9 cellular contexts compared by ENCODE assay signal in the genomic region with DNA sequence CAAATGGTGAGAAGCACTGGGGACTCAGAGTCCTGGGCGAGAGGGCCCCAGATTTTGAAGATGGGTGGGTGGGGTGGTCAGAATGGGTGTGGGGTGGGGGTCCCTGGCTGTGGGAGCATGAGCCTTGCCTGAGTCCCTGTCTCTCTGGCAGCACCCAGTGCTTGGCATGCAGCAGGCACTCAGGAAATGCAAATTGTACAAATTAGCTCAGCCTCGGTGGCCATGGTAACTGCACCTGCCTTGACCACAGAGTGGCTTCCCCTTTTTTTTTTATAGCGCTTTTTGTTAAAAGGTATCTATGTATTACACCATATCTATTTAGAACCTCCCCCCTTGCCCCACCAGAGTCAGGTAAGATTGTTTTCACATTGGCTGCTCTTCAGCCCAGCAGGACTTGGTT. TPM values are rescaled to one million over a fixed set of nuclear protein-coding genes. Genes with fewer than 3 reads are reported as not detected.
DNase-seq lines count a peak whose midpoint lies in the region; ATAC-seq, FAIRE-seq and TF ChIP-seq lines count a peak whose summit lies in the region.
"Had no signal": no experiment of that assay in that cellular context is flagged by ENCODE, and none has a peak within 500 bp of the region (broad histone marks: within the 10 kb centered on the region; RNA-seq: fewer than 3 reads in every experiment).

No MANE protein-coding gene starts in this region.

- no peak for TF ChIP-seq CTCF in Peyer's patch (IDR thresholded peaks at IDR 0.05)
- TF ChIP-seq CTCF in foreskin keratinocyte (conservative IDR thresholded peaks at IDR 0.05) = no peak

- H3K36me3 ChIP-seq in Peyer's patch = no peaks in the 10 kb centered on the region
- H3K36me3 ChIP-seq: tibial nerve had no signal

- peak; percentile 87 for FAIRE-seq in GM12892 (lab: Jason Lieb, UNC)

- H3K27ac ChIP-seq in Peyer's patch = peak overlapping the region in 1 of 4 donors; percentile 14
- H3K27ac ChIP-seq in foreskin keratinocyte = no peak overlapping the region
- H3K27ac ChIP-seq: tibial nerve had no signal

- no peaks in the 10 kb centered on the region for H3K9me3 ChIP-seq in Peyer's patch
- H3K9me3 ChIP-seq: tibial nerve had no signal

- ATAC-seq in GM19467 (IDR thresholded peaks at IDR 0.05; ENCODE audit: unreplicated experiment) = peak; percentile 92
- ATAC-seq in HG03196 (IDR thresholded peaks at IDR 0.05; ENCODE audit: unreplicated experiment) = peak; percentile 90
- ATAC-seq in foreskin keratinocyte = no peak

- H3K4me1 ChIP-seq in Peyer's patch (no peaks in the 10 kb centered on the region), foreskin keratinocyte (no peaks in the 10 kb centered on the region)
- H3K4me1 ChIP-seq: tibial nerve had no signal

- DNase-seq in GM12892 (ENCODE audit: insufficient read length) (no peak), Peyer's patch (peak in 2 of 3 donors; percentile 74 to 83), GOT3 (lab: John Stamatoyannopoulos, UW) (no peak), dermis blood vessel endothelial cell (no peak), foreskin keratinocyte (no peak)
- DNase-seq in activated CD8-positive, alpha-beta memory T cell treated with anti-CD3 and anti-CD28 coated beads, Interleukin-2, amount 50 U/mL, for 4 hours = no peak

- H3K4me3 ChIP-seq in Peyer's patch = peak overlapping the region in 1 of 4 donors; percentile 20
- H3K4me3 ChIP-seq: tibial nerve had no signal

- no peaks in the 10 kb centered on the region for H3K27me3 ChIP-seq in Peyer's patch
- H3K27me3 ChIP-seq in foreskin keratinocyte = peaks cover 94% of the 10 kb centered on the region

- TF ChIP-seq POLR2A in GM12892 (IDR thresholded peaks at IDR 0.05; ENCODE audit: low read depth, low read length) (no peak), Peyer's patch (IDR thresholded peaks at IDR 0.05) (no peak)

RNA-seq across cellular contexts. Expression of a gene that starts 19.2 kb away (rescaled TPM):
- polyA plus RNA-seq in GM12892 (2012; ENCODE audit: missing spikeins) = 0.34 TPM
- total RNA-seq in Peyer's patch (1 to 10 TPM in 3 of 4 donors, under 1 TPM in 1; 0.88 to 4.2 (median 2.5) TPM), dermis blood vessel endothelial cell (0.51 TPM in 1 of 2 replicates, not detected in the other), foreskin keratinocyte (0.56 and 0.99 TPM in 2 replicates)
- polyA plus RNA-seq in foreskin keratinocyte = 0.43 and 0.82 TPM in 2 replicates

Comparison
In these comparisons a context has a peak if more than half of its experiments do, and no peak if none do; other contexts are left out.
1. DNase-seq: peak in Peyer's patch (2 of 3); none in GM12892 (single experiment), GOT3 (single experiment), dermis blood vessel endothelial cell (single experiment), activated CD8-positive, alpha-beta memory T cell treated with anti-CD3 and anti-CD28 coated beads, Interleukin-2, amount 50 U/mL, for 4 hours (single experiment) and foreskin keratinocyte (0 of 2).